1 cellular context compared by ENCODE assay signal in the genomic region with DNA sequence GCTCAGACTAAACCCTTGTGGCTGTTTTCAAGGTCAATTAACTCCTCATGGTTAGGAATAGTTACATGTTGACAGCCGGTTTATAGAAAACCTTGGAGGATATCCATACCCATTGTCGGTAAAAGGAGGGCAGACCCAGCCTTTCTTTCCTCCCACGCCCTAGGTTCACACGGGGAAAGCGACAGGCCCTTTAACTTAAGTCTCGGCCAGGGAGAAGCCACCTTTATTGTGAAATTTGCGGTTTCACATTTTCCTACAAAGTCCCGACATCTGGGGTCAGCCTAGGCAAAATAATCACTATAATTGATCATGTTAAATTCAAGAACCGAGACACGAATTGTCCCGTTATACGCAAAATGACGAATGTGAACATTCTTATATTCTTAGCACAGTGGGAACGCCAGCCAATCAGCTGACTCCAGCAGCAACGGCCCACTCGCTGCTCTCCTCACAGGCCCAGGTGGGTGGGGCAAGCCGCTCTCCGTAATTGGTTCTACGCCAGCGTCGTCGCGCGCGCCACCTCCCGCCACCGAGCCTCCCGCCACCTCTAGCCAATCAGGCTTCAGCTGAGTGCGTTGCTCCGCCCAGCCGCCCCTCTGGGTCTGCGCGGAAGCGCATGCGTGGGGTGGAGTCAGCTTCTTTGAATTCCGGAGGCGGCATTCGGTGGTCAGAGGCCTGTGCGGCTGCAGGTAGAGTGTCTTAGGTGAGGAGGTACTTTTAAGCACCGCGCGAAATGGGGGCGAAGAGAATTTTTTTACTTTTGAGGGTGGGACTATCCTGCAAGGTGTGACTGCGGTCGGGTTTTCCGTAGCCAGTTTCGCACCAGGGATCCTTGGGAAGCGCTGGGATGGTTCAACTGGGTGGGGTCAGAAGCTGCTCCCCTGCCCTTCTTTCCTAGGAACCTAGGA.
A peak's percentile ranks its signal among the peaks of the same experiment; 100 is the strongest.
TF ChIP-seq lines count a peak whose summit lies in the region.

A gene with protein sequence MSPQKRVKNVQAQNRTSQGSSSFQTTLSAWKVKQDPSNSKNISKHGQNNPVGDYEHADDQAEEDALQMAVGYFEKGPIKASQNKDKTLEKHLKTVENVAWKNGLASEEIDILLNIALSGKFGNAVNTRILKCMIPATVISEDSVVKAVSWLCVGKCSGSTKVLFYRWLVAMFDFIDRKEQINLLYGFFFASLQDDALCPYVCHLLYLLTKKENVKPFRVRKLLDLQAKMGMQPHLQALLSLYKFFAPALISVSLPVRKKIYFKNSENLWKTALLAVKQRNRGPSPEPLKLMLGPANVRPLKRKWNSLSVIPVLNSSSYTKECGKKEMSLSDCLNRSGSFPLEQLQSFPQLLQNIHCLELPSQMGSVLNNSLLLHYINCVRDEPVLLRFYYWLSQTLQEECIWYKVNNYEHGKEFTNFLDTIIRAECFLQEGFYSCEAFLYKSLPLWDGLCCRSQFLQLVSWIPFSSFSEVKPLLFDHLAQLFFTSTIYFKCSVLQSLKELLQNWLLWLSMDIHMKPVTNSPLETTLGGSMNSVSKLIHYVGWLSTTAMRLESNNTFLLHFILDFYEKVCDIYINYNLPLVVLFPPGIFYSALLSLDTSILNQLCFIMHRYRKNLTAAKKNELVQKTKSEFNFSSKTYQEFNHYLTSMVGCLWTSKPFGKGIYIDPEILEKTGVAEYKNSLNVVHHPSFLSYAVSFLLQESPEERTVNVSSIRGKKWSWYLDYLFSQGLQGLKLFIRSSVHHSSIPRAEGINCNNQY (plus strand): TSS at position 659 of the 908 bp plus-strand sequence. CDS start 2,867 bp downstream, outside the sequence.

TF ChIP-seq in HepG2, 621 proteins besides CTCF, POLR2A, EP300 and RAD21 (continued from another document and continues in another):
- TF ChIP-seq, protein P1, sequence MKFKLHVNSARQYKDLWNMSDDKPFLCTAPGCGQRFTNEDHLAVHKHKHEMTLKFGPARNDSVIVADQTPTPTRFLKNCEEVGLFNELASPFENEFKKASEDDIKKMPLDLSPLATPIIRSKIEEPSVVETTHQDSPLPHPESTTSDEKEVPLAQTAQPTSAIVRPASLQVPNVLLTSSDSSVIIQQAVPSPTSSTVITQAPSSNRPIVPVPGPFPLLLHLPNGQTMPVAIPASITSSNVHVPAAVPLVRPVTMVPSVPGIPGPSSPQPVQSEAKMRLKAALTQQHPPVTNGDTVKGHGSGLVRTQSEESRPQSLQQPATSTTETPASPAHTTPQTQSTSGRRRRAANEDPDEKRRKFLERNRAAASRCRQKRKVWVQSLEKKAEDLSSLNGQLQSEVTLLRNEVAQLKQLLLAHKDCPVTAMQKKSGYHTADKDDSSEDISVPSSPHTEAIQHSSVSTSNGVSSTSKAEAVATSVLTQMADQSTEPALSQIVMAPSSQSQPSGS (CRISPR knock-in tag; IDR thresholded peaks at IDR 0.05), result 0 out of 2 replicates have a peak, but pooled peaks have one; percentile 2
- no peak for TF ChIP-seq SUZ12 (IDR thresholded peaks at IDR 0.05; ENCODE audit: low read depth, low read length)
- no peak for TF ChIP-seq ZNF468 (CRISPR knock-in tag; IDR thresholded peaks at IDR 0.05)
- no peak for TF ChIP-seq SMAD9 (CRISPR knock-in tag; IDR thresholded peaks at IDR 0.05)
- TF ChIP-seq ZNF451 (CRISPR knock-in tag; IDR thresholded peaks at IDR 0.05), result no peak
- no peak for TF ChIP-seq ZNF382 (CRISPR knock-in tag; IDR thresholded peaks at IDR 0.05; ENCODE audit: borderline replicate concordance)
- TF ChIP-seq MTF2 (CRISPR knock-in tag; IDR thresholded peaks at IDR 0.05; ENCODE audit: borderline replicate concordance), result no peak
- no peak for TF ChIP-seq ZNF777 (CRISPR knock-in tag; IDR thresholded peaks at IDR 0.05)
- no peak for TF ChIP-seq SRSF9 (IDR thresholded peaks at IDR 0.05; ENCODE audit: borderline replicate concordance, insufficient read depth, low read depth, low read length, poor library complexity, severe bottlenecking)
- no peak for TF ChIP-seq MBNL3 (CRISPR knock-in tag; conservative IDR thresholded peaks at IDR 0.05)
- TF ChIP-seq IKZF4 (CRISPR knock-in tag; IDR thresholded peaks at IDR 0.05; ENCODE audit: borderline replicate concordance, low read depth, not compliant biosample characterization), result no peak
- no peak for TF ChIP-seq ZKSCAN5 (CRISPR knock-in tag; IDR thresholded peaks at IDR 0.05)
- TF ChIP-seq FOXC1 (CRISPR knock-in tag; IDR thresholded peaks at IDR 0.05; ENCODE audit: borderline replicate concordance), result no peak
- TF ChIP-seq PHB2 (IDR thresholded peaks at IDR 0.05; ENCODE audit: partially characterized antibody), result no peak
- TF ChIP-seq RFX1 (IDR thresholded peaks at IDR 0.05), result no peak
- peak; percentile 69; the same call in 1 of the 2 replicates for TF ChIP-seq SIN3A (IDR thresholded peaks at IDR 0.05; ENCODE audit: borderline replicate concordance, low read depth, low read length)
- TF ChIP-seq ZSCAN30 (CRISPR knock-in tag; IDR thresholded peaks at IDR 0.05), result no peak
- TF ChIP-seq ZMAT3 (CRISPR knock-in tag; conservative IDR thresholded peaks at IDR 0.05), result no peak
- TF ChIP-seq, protein P2, sequence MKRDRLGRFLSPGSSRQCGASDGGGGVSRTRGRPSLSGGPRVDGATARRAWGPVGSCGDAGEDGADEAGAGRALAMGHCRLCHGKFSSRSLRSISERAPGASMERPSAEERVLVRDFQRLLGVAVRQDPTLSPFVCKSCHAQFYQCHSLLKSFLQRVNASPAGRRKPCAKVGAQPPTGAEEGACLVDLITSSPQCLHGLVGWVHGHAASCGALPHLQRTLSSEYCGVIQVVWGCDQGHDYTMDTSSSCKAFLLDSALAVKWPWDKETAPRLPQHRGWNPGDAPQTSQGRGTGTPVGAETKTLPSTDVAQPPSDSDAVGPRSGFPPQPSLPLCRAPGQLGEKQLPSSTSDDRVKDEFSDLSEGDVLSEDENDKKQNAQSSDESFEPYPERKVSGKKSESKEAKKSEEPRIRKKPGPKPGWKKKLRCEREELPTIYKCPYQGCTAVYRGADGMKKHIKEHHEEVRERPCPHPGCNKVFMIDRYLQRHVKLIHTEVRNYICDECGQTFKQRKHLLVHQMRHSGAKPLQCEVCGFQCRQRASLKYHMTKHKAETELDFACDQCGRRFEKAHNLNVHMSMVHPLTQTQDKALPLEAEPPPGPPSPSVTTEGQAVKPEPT (CRISPR knock-in tag; IDR thresholded peaks at IDR 0.05; ENCODE audit: low read depth), result no peak
- TF ChIP-seq, protein P3, sequence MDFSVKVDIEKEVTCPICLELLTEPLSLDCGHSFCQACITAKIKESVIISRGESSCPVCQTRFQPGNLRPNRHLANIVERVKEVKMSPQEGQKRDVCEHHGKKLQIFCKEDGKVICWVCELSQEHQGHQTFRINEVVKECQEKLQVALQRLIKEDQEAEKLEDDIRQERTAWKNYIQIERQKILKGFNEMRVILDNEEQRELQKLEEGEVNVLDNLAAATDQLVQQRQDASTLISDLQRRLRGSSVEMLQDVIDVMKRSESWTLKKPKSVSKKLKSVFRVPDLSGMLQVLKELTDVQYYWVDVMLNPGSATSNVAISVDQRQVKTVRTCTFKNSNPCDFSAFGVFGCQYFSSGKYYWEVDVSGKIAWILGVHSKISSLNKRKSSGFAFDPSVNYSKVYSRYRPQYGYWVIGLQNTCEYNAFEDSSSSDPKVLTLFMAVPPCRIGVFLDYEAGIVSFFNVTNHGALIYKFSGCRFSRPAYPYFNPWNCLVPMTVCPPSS (IDR thresholded peaks at IDR 0.05), result no peak
- no peak for TF ChIP-seq ZNF547 (CRISPR knock-in tag; IDR thresholded peaks at IDR 0.05)
- TF ChIP-seq, protein P4, sequence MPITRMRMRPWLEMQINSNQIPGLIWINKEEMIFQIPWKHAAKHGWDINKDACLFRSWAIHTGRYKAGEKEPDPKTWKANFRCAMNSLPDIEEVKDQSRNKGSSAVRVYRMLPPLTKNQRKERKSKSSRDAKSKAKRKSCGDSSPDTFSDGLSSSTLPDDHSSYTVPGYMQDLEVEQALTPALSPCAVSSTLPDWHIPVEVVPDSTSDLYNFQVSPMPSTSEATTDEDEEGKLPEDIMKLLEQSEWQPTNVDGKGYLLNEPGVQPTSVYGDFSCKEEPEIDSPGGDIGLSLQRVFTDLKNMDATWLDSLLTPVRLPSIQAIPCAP (CRISPR knock-in tag; IDR thresholded peaks at IDR 0.05; ENCODE audit: low read depth), result no peak
- peak; percentile 79 for TF ChIP-seq CREB1 (IDR thresholded peaks at IDR 0.05)
- TF ChIP-seq CREB1 (CRISPR knock-in tag; IDR thresholded peaks at IDR 0.05), result peak; percentile 75
- no peak for TF ChIP-seq NFE2L2 (IDR thresholded peaks at IDR 0.05; ENCODE audit: low read length)
- TF ChIP-seq, protein P5, sequence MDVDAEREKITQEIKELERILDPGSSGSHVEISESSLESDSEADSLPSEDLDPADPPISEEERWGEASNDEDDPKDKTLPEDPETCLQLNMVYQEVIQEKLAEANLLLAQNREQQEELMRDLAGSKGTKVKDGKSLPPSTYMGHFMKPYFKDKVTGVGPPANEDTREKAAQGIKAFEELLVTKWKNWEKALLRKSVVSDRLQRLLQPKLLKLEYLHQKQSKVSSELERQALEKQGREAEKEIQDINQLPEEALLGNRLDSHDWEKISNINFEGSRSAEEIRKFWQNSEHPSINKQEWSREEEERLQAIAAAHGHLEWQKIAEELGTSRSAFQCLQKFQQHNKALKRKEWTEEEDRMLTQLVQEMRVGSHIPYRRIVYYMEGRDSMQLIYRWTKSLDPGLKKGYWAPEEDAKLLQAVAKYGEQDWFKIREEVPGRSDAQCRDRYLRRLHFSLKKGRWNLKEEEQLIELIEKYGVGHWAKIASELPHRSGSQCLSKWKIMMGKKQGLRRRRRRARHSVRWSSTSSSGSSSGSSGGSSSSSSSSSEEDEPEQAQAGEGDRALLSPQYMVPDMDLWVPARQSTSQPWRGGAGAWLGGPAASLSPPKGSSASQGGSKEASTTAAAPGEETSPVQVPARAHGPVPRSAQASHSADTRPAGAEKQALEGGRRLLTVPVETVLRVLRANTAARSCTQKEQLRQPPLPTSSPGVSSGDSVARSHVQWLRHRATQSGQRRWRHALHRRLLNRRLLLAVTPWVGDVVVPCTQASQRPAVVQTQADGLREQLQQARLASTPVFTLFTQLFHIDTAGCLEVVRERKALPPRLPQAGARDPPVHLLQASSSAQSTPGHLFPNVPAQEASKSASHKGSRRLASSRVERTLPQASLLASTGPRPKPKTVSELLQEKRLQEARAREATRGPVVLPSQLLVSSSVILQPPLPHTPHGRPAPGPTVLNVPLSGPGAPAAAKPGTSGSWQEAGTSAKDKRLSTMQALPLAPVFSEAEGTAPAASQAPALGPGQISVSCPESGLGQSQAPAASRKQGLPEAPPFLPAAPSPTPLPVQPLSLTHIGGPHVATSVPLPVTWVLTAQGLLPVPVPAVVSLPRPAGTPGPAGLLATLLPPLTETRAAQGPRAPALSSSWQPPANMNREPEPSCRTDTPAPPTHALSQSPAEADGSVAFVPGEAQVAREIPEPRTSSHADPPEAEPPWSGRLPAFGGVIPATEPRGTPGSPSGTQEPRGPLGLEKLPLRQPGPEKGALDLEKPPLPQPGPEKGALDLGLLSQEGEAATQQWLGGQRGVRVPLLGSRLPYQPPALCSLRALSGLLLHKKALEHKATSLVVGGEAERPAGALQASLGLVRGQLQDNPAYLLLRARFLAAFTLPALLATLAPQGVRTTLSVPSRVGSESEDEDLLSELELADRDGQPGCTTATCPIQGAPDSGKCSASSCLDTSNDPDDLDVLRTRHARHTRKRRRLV (CRISPR knock-in tag; IDR thresholded peaks at IDR 0.05), result no peak
- TF ChIP-seq, protein P6, sequence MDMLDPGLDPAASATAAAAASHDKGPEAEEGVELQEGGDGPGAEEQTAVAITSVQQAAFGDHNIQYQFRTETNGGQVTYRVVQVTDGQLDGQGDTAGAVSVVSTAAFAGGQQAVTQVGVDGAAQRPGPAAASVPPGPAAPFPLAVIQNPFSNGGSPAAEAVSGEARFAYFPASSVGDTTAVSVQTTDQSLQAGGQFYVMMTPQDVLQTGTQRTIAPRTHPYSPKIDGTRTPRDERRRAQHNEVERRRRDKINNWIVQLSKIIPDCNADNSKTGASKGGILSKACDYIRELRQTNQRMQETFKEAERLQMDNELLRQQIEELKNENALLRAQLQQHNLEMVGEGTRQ (IDR thresholded peaks at IDR 0.05; ENCODE audit: low read depth, low read length), result no peak
- TF ChIP-seq, protein P6 (CRISPR knock-in tag; IDR thresholded peaks at IDR 0.05; ENCODE audit: borderline replicate concordance), result no peak
- no peak for TF ChIP-seq HMG20A (CRISPR knock-in tag; IDR thresholded peaks at IDR 0.05; ENCODE audit: borderline replicate concordance)
- no peak; the same call in 1 of the 2 replicates for TF ChIP-seq ZNF816 (CRISPR knock-in tag; IDR thresholded peaks at IDR 0.05; ENCODE audit: borderline replicate concordance)
- TF ChIP-seq BCL6 (CRISPR knock-in tag; IDR thresholded peaks at IDR 0.05), result no peak
- TF ChIP-seq, protein P7, sequence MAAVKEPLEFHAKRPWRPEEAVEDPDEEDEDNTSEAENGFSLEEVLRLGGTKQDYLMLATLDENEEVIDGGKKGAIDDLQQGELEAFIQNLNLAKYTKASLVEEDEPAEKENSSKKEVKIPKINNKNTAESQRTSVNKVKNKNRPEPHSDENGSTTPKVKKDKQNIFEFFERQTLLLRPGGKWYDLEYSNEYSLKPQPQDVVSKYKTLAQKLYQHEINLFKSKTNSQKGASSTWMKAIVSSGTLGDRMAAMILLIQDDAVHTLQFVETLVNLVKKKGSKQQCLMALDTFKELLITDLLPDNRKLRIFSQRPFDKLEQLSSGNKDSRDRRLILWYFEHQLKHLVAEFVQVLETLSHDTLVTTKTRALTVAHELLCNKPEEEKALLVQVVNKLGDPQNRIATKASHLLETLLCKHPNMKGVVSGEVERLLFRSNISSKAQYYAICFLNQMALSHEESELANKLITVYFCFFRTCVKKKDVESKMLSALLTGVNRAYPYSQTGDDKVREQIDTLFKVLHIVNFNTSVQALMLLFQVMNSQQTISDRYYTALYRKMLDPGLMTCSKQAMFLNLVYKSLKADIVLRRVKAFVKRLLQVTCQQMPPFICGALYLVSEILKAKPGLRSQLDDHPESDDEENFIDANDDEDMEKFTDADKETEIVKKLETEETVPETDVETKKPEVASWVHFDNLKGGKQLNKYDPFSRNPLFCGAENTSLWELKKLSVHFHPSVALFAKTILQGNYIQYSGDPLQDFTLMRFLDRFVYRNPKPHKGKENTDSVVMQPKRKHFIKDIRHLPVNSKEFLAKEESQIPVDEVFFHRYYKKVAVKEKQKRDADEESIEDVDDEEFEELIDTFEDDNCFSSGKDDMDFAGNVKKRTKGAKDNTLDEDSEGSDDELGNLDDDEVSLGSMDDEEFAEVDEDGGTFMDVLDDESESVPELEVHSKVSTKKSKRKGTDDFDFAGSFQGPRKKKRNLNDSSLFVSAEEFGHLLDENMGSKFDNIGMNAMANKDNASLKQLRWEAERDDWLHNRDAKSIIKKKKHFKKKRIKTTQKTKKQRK (IDR thresholded peaks at IDR 0.05; ENCODE audit: low read length), result no peak
- no peak for TF ChIP-seq ZNF615 (CRISPR knock-in tag; IDR thresholded peaks at IDR 0.05; ENCODE audit: borderline replicate concordance)
- TF ChIP-seq, protein P8, sequence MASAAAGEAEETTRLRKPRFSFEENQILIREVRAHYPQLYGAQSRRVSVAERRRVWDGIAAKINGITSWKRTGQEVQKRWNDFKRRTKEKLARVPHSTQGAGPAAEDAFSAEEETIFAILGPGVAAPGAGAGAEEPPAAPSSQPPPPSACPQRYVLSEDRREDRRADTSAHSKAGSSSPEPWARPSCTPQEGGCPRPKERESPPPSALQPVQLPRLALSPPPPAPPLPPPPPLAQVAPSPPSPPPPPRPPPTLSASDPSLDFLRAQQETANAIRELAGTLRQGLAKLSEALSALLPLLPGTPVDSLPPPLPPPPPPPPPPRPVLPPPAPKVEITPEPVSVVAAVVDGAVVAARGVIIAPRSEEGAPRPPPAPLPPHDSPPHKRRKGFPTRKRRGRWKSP (CRISPR knock-in tag; IDR thresholded peaks at IDR 0.05), result no peak
